ENCODE assay signal across 8 cellular contexts in the genomic region with DNA sequence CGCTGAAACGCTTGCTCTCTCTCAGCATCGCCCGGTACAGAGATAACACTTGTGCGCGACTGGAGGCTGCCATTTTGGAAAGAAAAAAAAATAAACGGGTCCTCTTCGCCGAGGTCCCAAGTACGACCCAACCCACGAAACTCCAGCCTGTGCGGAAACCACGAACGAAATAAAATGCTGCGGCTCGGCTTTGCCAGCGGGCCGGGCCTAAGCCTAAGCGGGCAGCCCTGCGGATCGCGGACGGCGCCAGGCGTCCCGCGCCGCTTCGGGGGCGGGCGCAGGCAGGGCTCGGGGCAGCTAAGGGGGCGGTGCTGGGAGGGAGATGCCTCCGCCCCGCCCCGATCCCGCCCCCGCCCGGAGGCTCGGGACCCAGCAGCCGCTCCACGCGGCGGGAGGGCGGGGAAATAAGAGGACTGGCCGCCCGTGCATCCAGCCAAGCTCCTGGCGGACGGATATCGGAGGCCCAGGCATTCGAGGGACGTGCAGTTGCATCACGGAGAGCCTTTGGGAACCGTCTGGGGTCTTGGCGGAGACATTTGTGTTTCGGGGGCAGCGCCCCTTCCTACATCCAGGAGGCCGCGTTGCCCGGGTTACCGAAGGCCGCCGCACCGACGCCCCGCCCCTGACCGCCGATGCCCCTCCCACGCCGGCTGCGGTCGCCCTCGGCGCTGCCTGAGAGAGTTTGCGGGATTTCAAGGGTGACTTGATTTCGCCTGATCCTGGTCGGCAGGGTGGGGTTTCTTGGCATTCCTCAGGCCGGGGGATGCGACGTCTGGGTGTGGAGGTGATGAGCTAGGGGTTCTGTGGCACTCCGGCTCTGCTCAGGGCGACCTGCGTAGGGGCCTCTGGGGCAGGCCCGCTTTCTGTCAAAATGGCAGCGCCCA. TPM values are rescaled to one million over a fixed set of nuclear protein-coding genes. Genes with fewer than 3 reads are reported as not detected.
DNase-seq lines count a peak whose midpoint lies in the region; ATAC-seq, FAIRE-seq and TF ChIP-seq lines count a peak whose summit lies in the region.

A gene (plus strand): TSS at position 853 of the 884 bp plus-strand sequence.
A gene (minus strand): TSS at position 290 of the 884 bp plus-strand sequence. CDS start 217 bp downstream, at position 73.

- peak within 1 kb of the TSS; percentile 98 for H3K4me3 Mint-ChIP-seq in type B pancreatic cell

- peak; percentile 85 for ATAC-seq in HG02840 (IDR thresholded peaks at IDR 0.05; ENCODE audit: low FRiP score, unreplicated experiment)
- peak; percentile 89 to 99 (median 98) for ATAC-seq in heart left ventricle

- H3K36me3 ChIP-seq in adrenal gland (replicated peaks in 1 of 2) (no peaks in the 10 kb centered on the region), heart left ventricle (peaks cover 0 to 4% (median 0%) of the 10 kb centered on the region in 9 donors)

- H3K27me3 ChIP-seq in adrenal gland (no peaks in the 10 kb centered on the region), heart left ventricle (no peaks in the 10 kb centered on the region)

- FAIRE-seq in GM12892 (lab: Jason Lieb, UNC), result peak; percentile 87

- H3K27ac ChIP-seq in adrenal gland (peak within 1 kb of the TSS; percentile 93 to 99 (median 97)), heart left ventricle (peak within 1 kb of the TSS; percentile 92 to 100 (median 98))

- peak within 1 kb of the TSS; percentile 100 for H3K27ac Mint-ChIP-seq in type B pancreatic cell

- H3K9me3 ChIP-seq in adrenal gland (replicated peaks in 1 of 3) (no peaks in the 10 kb centered on the region), heart left ventricle (no peaks in the 10 kb centered on the region)

- intact Hi-C loops in adrenal gland (cut with DNase I) (loop anchor here in 1 of 2 donors (10.0 kb wide), 1 partner anchor 46 kb away; no protein-coding TSS in a partner anchor), heart left ventricle (cut with DNase I) (loop anchor here in 4 of 10 donors (5.0 to 10.0 kb wide), 7 partner anchors 54 to 256 kb away; a partner anchor contains a TSS), posterior cingulate gyrus (cut with DNase I) (no loop called here)

- TF ChIP-seq CTCF in adrenal gland (IDR thresholded peaks at IDR 0.05), result peak in 3 of 6 experiments; percentile 12 to 65 (median 55)
- peak in 6 of 12 donors; percentile 13 to 58 (median 22) for TF ChIP-seq CTCF in heart left ventricle (IDR thresholded peaks at IDR 0.05)
- peak; percentile 72 for TF ChIP-seq CTCF in type B pancreatic cell (conservative IDR thresholded peaks at IDR 0.05)

- H3K27me3 Mint-ChIP-seq in type B pancreatic cell, result no peaks in the 10 kb centered on the region

- 0% methylated on average over 6 to 85 of the region's 85 CpGs for WGBS in adrenal gland, 4 donors
- WGBS in heart left ventricle, 4 donors, result 0 to 2% (median 0%) methylated on average over 29 to 85 of the region's 85 CpGs

- peak; percentile 59 for TF ChIP-seq POLR2A in GM12892 (IDR thresholded peaks at IDR 0.05; ENCODE audit: low read depth, low read length)
- TF ChIP-seq POLR2A in adrenal gland (IDR thresholded peaks at IDR 0.05), result peak; percentile 37 to 65
- peak in 1 of 2 donors; percentile 43 for TF ChIP-seq POLR2A in heart left ventricle (IDR thresholded peaks at IDR 0.05)

- peaks cover 8 to 19% of the 10 kb centered on the region in 2 donors for H3K4me1 ChIP-seq in adrenal gland (replicated peaks in 1 of 2)
- H3K4me1 ChIP-seq in heart left ventricle, result peaks cover 0 to 26% (median 16%) of the 10 kb centered on the region in 12 donors

- H3K4me3 ChIP-seq in adrenal gland (peak within 1 kb of the TSS; percentile 79 to 95 (median 80)), heart left ventricle (peak within 1 kb of the TSS; percentile 67 to 91 (median 81))

- H3K9me3 Mint-ChIP-seq in type B pancreatic cell, result no peaks in the 10 kb centered on the region

- DNase-seq in GM12892 (ENCODE audit: insufficient read length) (peak; percentile 76), NCI-H1436 (lab: John Stamatoyannopoulos, UW) (peak; percentile 79), T-helper 1 cell (peak; percentile 81 to 92 (median 86)), adrenal gland (peak; percentile 79 to 93 (median 91)), heart left ventricle (peak; percentile 90 to 95 (median 93)), posterior cingulate gyrus (peak; percentile 83 to 98 (median 88)), type B pancreatic cell (ENCODE audit: extremely low spot score, unreplicated experiment) (peak; percentile 93)

- H3K36me3 Mint-ChIP-seq in type B pancreatic cell, result peaks cover 17% of the 10 kb centered on the region

- peaks cover 14% of the 10 kb centered on the region for H3K4me1 Mint-ChIP-seq in type B pancreatic cell (ENCODE audit: unreplicated experiment)

RNA-seq across cellular contexts. Expression of the first gene that starts in this region (rescaled TPM):
- 14.9 TPM for polyA plus RNA-seq in GM12892 (2012; ENCODE audit: missing spikeins)
- total RNA-seq in adrenal gland (10 to 100 TPM; 18.3 to 28.4 (median 19.8) TPM), heart left ventricle (10 to 100 TPM; 17.1 to 24.6 (median 20.5) TPM), type B pancreatic cell (ENCODE audit: low replicate concordance) (13.1 and 21.9 TPM in 2 replicates)
- polyA plus RNA-seq in adrenal gland (10 to 100 TPM in 1 of 3 donors, 1 to 10 TPM in 2; 7.2 to 23.1 (median 7.9) TPM), heart left ventricle (10 to 100 TPM; 11.4 to 21.4 TPM)

RNA-seq across cellular contexts. Expression of the second gene that starts in this region (rescaled TPM):
- polyA plus RNA-seq in GM12892 (2012; ENCODE audit: missing spikeins), result 56.5 TPM
- total RNA-seq in adrenal gland, result 10 to 100 TPM; 24.5 to 43.7 (median 30.9) TPM
- polyA plus RNA-seq in adrenal gland, result 10 to 100 TPM; 16.1 to 29.8 (median 26.2) TPM
- 10 to 100 TPM; 18.8 to 39.7 (median 21.3) TPM for total RNA-seq in heart left ventricle
- 10 to 100 TPM; 21.0 to 22.0 TPM for polyA plus RNA-seq in heart left ventricle
- total RNA-seq in type B pancreatic cell (ENCODE audit: low replicate concordance), result 25.2 and 39.5 TPM in 2 replicates

Comparison
In these comparisons a context has a peak if more than half of its experiments do, and no peak if none do; other contexts are left out.
1. Peak in every context shown above with its lines: DNase-seq, ATAC-seq, H3K4me3 ChIP-seq and H3K27ac ChIP-seq.